Comparison of ENCODE assay signal across 9 cellular contexts in genomic region chr10:48509974-48510692, GRCh38.
DNase-seq lines count a peak whose midpoint lies in the region; ATAC-seq, FAIRE-seq and TF ChIP-seq lines count a peak whose summit lies in the region.
"Had no signal": no experiment of that assay in that cellular context is flagged by ENCODE, and none has a peak within 500 bp of the region (broad histone marks: within the 10 kb centered on the region; RNA-seq: fewer than 3 reads in every experiment).

No MANE protein-coding gene starts in this region.

- no peak for TF ChIP-seq POLR2A in GM12892 (IDR thresholded peaks at IDR 0.05; ENCODE audit: low read depth, low read length)

- POLR2A ChIA-PET in A673 (lab: Charles Lee; ENCODE audit: low non-redundant PET), result no interaction called here

- H3K27me3 ChIP-seq in A673 (replicated peaks; ENCODE audit: insufficient read depth, low read depth, low read length, poor library complexity) (no peaks in the 10 kb centered on the region), GM06990 (replicated peaks; ENCODE audit: control insufficient read depth, insufficient read depth, low read length) (no peaks in the 10 kb centered on the region; the same call in 1 of the 2 replicates)

- intact Hi-C loops in A673 (cut with micrococcal nuclease; ENCODE audit: unreplicated experiment), result no loop called here

- ATAC-seq in esophagus mucosa (peak; percentile 20), GM21515 (IDR thresholded peaks at IDR 0.05; ENCODE audit: unreplicated experiment) (no peak)

- H3K4me1 ChIP-seq in A673 (ENCODE audit: insufficient read depth, low read length, poor library complexity, severe bottlenecking), result no peaks in the 10 kb centered on the region

- no peak overlapping the region for H3K27ac ChIP-seq in A673 (ENCODE audit: low read depth, low read length, poor library complexity, severe bottlenecking)

- H3K4me3 ChIP-seq in A673 (ENCODE audit: low read depth, low read length, poor library complexity, severe bottlenecking), result no peak overlapping the region
- H3K4me3 ChIP-seq in GM06990 (replicated peaks; ENCODE audit: low read depth, low read length), result no peak overlapping the region

- BruUV-seq in A673 (replicated peaks; lab: Mats Ljungman, UMichigan), result no TSS peak

- no peaks in the 10 kb centered on the region for H3K36me3 ChIP-seq in A673 (ENCODE audit: insufficient read depth, low read length, poor library complexity, severe bottlenecking)
- no peaks in the 10 kb centered on the region for H3K36me3 ChIP-seq in GM06990 (ENCODE audit: control insufficient read depth, insufficient read depth, low read length)

- CTCF ChIA-PET in A673 (lab: Charles Lee), result interaction anchor here (2.0 kb wide), 1 partner anchor 66 kb away, joined by 8 read pairs; no protein-coding TSS in a partner anchor

- peaks cover 5% of the 10 kb centered on the region for H3K9me3 ChIP-seq in A673 (ENCODE audit: low read depth, low read length, poor library complexity, severe bottlenecking)

- TF ChIP-seq CTCF in A673 (conservative IDR thresholded peaks at IDR 0.05; ENCODE audit: low read depth, low read length) (peak; percentile 57), GM06990 (IDR thresholded peaks at IDR 0.05; ENCODE audit: insufficient read depth, low read length, poor library complexity, severe bottlenecking) (peak; percentile 52)

- DNase-seq in A673 (ENCODE audit: low spot score) (peak; percentile 46), GM06990 (ENCODE audit: extremely low read depth, insufficient read length) (no peak), OCI-M1 (lab: John Stamatoyannopoulos, UW) (peak; percentile 53), AG08395 (ENCODE audit: low spot score) (no peak), GM12892 (ENCODE audit: insufficient read length) (no peak), EL (no peak)
- DNase-seq: KG1 had no signal

- no peak for FAIRE-seq in GM12892 (lab: Jason Lieb, UNC)

Comparison
In these comparisons a context has a peak if more than half of its experiments do, and no peak if none do; other contexts are left out.
1. DNase-seq: peak in A673 (single experiment) and OCI-M1 (single experiment); none in GM06990 (single experiment), AG08395 (single experiment), GM12892 (single experiment) and EL (single experiment).